In the genomic region with DNA sequence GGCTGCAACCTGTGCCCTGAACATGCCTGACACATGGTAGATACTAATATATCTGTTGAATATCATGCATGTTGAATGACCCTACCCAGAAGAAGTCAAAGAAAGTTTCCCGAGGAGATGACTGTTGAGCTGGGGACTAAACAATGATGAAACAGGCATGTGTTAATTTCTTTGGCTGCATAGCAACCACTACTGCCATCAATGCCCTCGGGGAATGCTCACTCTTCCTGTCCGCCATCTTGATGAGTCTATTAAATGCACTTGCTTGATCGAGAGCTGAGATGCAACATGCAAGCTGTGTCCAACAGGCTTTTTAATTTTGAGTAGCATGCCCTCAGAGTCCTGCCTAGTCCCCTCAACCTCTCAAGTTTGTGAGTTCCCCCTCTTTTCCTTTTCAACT, we compare ENCODE assay signal across 23 cellular contexts. TPM values are rescaled to one million over a fixed set of nuclear protein-coding genes. Genes with fewer than 3 reads are reported as not detected.
A peak's percentile ranks its signal among the peaks of the same experiment; 100 is the strongest.
DNase-seq lines count a peak whose midpoint lies in the region; ATAC-seq and TF ChIP-seq lines count a peak whose summit lies in the region.
"Had no signal": no experiment of that assay in that cellular context is flagged by ENCODE, and none has a peak within 500 bp of the region (broad histone marks: within the 10 kb centered on the region; RNA-seq: fewer than 3 reads in every experiment).

No MANE protein-coding gene starts in this region.

- H3K36me3 ChIP-seq in BLaER1 treated with 17β-estradiol and CSF1 and Interleukin-3, amounts not matched to agents 10 nM and 100 nM, result no peaks in the 10 kb centered on the region
- no peaks in the 10 kb centered on the region for H3K36me3 ChIP-seq in H7 (replicated peaks; ENCODE audit: control insufficient read depth, insufficient read depth, low read length)
- H3K36me3 ChIP-seq: Peyer's patch, SJSA1 had no signal

- ATAC-seq in Right ventricle myocardium inferior (no peak), GM18519 (IDR thresholded peaks at IDR 0.05; ENCODE audit: low FRiP score, unreplicated experiment) (no peak)
- ATAC-seq: A549, HCT116 had no signal

- peaks cover under 1 to 9% (median 6%) of the 10 kb centered on the region in 11 experiments; a peak in 12 of 22 replicates for H3K9me3 ChIP-seq in BLaER1 treated with 17β-estradiol and CSF1 and Interleukin-3, amounts not matched to agents 10 nM and 100 nM (replicated peaks in 1 of 11)
- H3K9me3 ChIP-seq: A549, Peyer's patch, SJSA1 had no signal

- no peak for TF ChIP-seq CTCF in NB4 (IDR thresholded peaks at IDR 0.05; ENCODE audit: low read depth, low read length)

- no peaks in the 10 kb centered on the region for H4K20me1 ChIP-seq in BLaER1 treated with 17β-estradiol and CSF1 and Interleukin-3, amounts not matched to agents 10 nM and 100 nM

- no peaks in the 10 kb centered on the region for H3K27me3 ChIP-seq in BLaER1 treated with 17β-estradiol and CSF1 and Interleukin-3, amounts not matched to agents 10 nM and 100 nM
- no peaks in the 10 kb centered on the region for H3K27me3 ChIP-seq in H7 (ENCODE audit: control insufficient read depth, insufficient read depth, low read length)
- H3K27me3 ChIP-seq: Peyer's patch, SJSA1 had no signal

- no peak overlapping the region for H3K4me3 ChIP-seq in BLaER1 treated with 17β-estradiol and CSF1 and Interleukin-3, amounts not matched to agents 10 nM and 100 nM
- H3K4me3 ChIP-seq in NB4 (ENCODE audit: low read depth, low read length), result no peak overlapping the region
- no peak overlapping the region for H3K4me3 ChIP-seq in H7 (ENCODE audit: insufficient read depth, low read depth, low read length)
- H3K4me3 ChIP-seq: A549, GM23248, Peyer's patch, SJSA1 had no signal

- H3K9ac ChIP-seq in BLaER1 treated with 17β-estradiol and CSF1 and Interleukin-3, amounts not matched to agents 10 nM and 100 nM, result no peak overlapping the region
- H3K9ac ChIP-seq: GM23248 had no signal

- intact Hi-C loops in Right ventricle myocardium inferior (cut with DNase I), result no loop called here

- H3K4me2 ChIP-seq in BLaER1 treated with 17β-estradiol and CSF1 and Interleukin-3, amounts not matched to agents 10 nM and 100 nM, result peak overlapping the region in 8 of 11 experiments; percentile 1 to 68 (median 44); a peak in 13 of 22 replicates
- H3K4me2 ChIP-seq: A549 had no signal

- H3K4me1 ChIP-seq in BLaER1 treated with 17β-estradiol and CSF1 and Interleukin-3, amounts not matched to agents 10 nM and 100 nM, result peaks cover 0 to 28% (median 16%) of the 10 kb centered on the region in 10 experiments; a peak in 13 of 20 replicates
- H3K4me1 ChIP-seq: A549, Peyer's patch, SJSA1 had no signal

- H3K27ac ChIP-seq in BLaER1 treated with 17β-estradiol and CSF1 and Interleukin-3, amounts not matched to agents 10 nM and 100 nM, result no peak overlapping the region
- H3K27ac ChIP-seq: A549, GM23248, Peyer's patch, SJSA1 had no signal

- no peak for TF ChIP-seq POLR2A in NB4 (IDR thresholded peaks at IDR 0.05; ENCODE audit: extremely low read depth, insufficient read length)

- DNase-seq in EL (peak; percentile 58), NB4 (ENCODE audit: low read depth) (peak; percentile 11), foreskin melanocyte (peak; percentile 64), Right ventricle myocardium inferior (ENCODE audit: missing footprints) (no peak), H7 (no peak)
- DNase-seq: Calu3; CD4-positive, alpha-beta memory T cell; DMS153; GM23248; Karpas-422; MM.1S; NCI-H1092; NCI-H1436; NCI-H187 treated with DMSO at 0.1 percent for 48 hours; NCI-H226; NCI-H524; Peyer's patch had no signal

RNA-seq across cellular contexts. Expression of gene GRIN2A, which starts 31.3 kb away (rescaled TPM):
- total RNA-seq in Right ventricle myocardium inferior, result 4.3 TPM
- total RNA-seq in H7 (2014; rRNA removed; shearing (Covaris generic)), result 0.52 and 1.3 TPM in 2 replicates
- total RNA-seq: CD4-positive, alpha-beta memory T cell; GM23248; OCI-LY7; SJSA1 had no signal

Comparison
In these comparisons a context has a peak if more than half of its experiments do, and no peak if none do; other contexts are left out.
1. DNase-seq: peak in EL (single experiment), NB4 (single experiment) and foreskin melanocyte (single experiment); none in Right ventricle myocardium inferior (single experiment) and H7 (single experiment).